ENCODE assay signal across 20 cellular contexts in genomic region chr7:140649566-140650205, GRCh38. TPM values are rescaled to one million over a fixed set of nuclear protein-coding genes. Genes with fewer than 3 reads are reported as not detected.
DNase-seq lines count a peak whose midpoint lies in the region; ATAC-seq, FAIRE-seq and TF ChIP-seq lines count a peak whose summit lies in the region.
"Had no signal": no experiment of that assay in that cellular context is flagged by ENCODE, and none has a peak within 500 bp of the region (broad histone marks: within the 10 kb centered on the region; RNA-seq: fewer than 3 reads in every experiment).

No MANE protein-coding gene starts in this region.

- H3K4me1 Mint-ChIP-seq in activated CD8-positive, alpha-beta T cell treated with anti-CD3 and anti-CD28 coated beads, Interleukin-2, amount 10 ng/mL, durations not matched to agents 7 days and 5 days (ENCODE audit: low read depth): peaks cover 10% of the 10 kb centered on the region
- peaks cover 2% of the 10 kb centered on the region for H3K4me1 Mint-ChIP-seq in activated CD4-positive, alpha-beta memory T cell treated with anti-CD3 and anti-CD28 coated beads for 36 hours (ENCODE audit: low read depth)

- no peak overlapping the region for H3K4ac ChIP-seq in H1 (replicated peaks; ENCODE audit: insufficient read length, low read depth, low read length)

- CTCF ChIA-PET in H1 (lab: Charles Lee; ENCODE audit: partially characterized antibody): interaction anchor here (0.6 to 19.9 kb wide), 9 partner anchors 10 to 303 kb away, joined by 3 to 322 read pairs (median 4); no protein-coding TSS in a partner anchor
- CTCF ChIA-PET in activated CD8-positive, alpha-beta T cell treated with anti-CD3 and anti-CD28 coated beads, Interleukin-2, amount 10 ng/mL, durations not matched to agents 7 days and 5 days (lab: Charles Lee): interaction anchor here (2.5 kb wide), 1 partner anchor 132 kb away, joined by 7 read pairs; no protein-coding TSS in a partner anchor
- CTCF ChIA-PET in activated CD4-positive, alpha-beta memory T cell treated with anti-CD3 and anti-CD28 coated beads for 36 hours (lab: Charles Lee): interaction anchor here (1.2 kb wide), 1 partner anchor 132 kb away, joined by 4 read pairs; no protein-coding TSS in a partner anchor

- no peak for TF ChIP-seq CTCF in H1 (IDR thresholded peaks at IDR 0.05; ENCODE audit: control extremely low read depth in 1 of 3, insufficient read depth in 1 of 3, low read depth in 1 of 3, low read length in 3 of 3)
- no peak for TF ChIP-seq CTCF in ovary (IDR thresholded peaks at IDR 0.05)

- no peaks in the 10 kb centered on the region for H3K9me3 Mint-ChIP-seq in activated CD8-positive, alpha-beta T cell treated with anti-CD3 and anti-CD28 coated beads, Interleukin-2, amount 10 ng/mL, durations not matched to agents 7 days and 5 days (ENCODE audit: insufficient read depth)
- H3K9me3 Mint-ChIP-seq in activated CD4-positive, alpha-beta memory T cell treated with anti-CD3 and anti-CD28 coated beads for 36 hours: no peaks in the 10 kb centered on the region
- H3K9me3 Mint-ChIP-seq: activated CD4-positive, alpha-beta T cell treated with anti-CD3 and anti-CD28 coated beads, Interleukin-2, amount 10 ng/mL, durations not matched to agents 24 days and 14 days; activated naive CD4-positive, alpha-beta T cell treated with anti-CD3 and anti-CD28 coated beads, Interleukin-2, amount 50 U/mL, for 24 hours; naive B cell had no signal

- no peak overlapping the region for H3K56ac ChIP-seq in H1 (replicated peaks; ENCODE audit: insufficient read length, low read depth, low read length)

- POLR2A ChIA-PET in H1 (lab: Charles Lee; ENCODE audit: partially characterized antibody): interaction anchor here (1.1 to 1.4 kb wide), 2 partner anchors 9 to 10 kb away, joined by 3 read pairs; partner anchors contain the start of gene DENND2A
- POLR2A ChIA-PET in activated CD8-positive, alpha-beta T cell treated with anti-CD3 and anti-CD28 coated beads, Interleukin-2, amount 10 ng/mL, durations not matched to agents 7 days and 5 days (lab: Charles Lee): no interaction called here
- POLR2A ChIA-PET in activated CD4-positive, alpha-beta memory T cell treated with anti-CD3 and anti-CD28 coated beads for 36 hours (lab: Charles Lee): no interaction called here

- H3K23ac ChIP-seq in H1 (ENCODE audit: insufficient read length): no peak overlapping the region

- no peak overlapping the region for H4K5ac ChIP-seq in H1 (ENCODE audit: insufficient read length, low read depth, low read length)

- peaks cover 0 to 6% (median 5%) of the 10 kb centered on the region in 4 experiments; a peak in 4 of 7 replicates for H3K4me1 ChIP-seq in H1 (replicated peaks in 1 of 4; ENCODE audit: control insufficient read depth in 3 of 4, insufficient read depth in 4 of 4, low read length in 3 of 4)
- peaks cover 1% of the 10 kb centered on the region for H3K4me1 ChIP-seq in ovary (ENCODE audit: insufficient read depth)

- H2BK5ac ChIP-seq in H1 (ENCODE audit: low read depth, low read length): no peak overlapping the region

- no peak overlapping the region for H3K14ac ChIP-seq in H1 (ENCODE audit: insufficient read length)

- no peak overlapping the region for H4K91ac ChIP-seq in H1 (replicated peaks; ENCODE audit: insufficient read length, low read length)

- H4K20me1 ChIP-seq in H1 (replicated peaks in 1 of 2; ENCODE audit: control insufficient read depth in 1 of 2, insufficient read depth in 2 of 2, low read length in 2 of 2): peaks cover 0 to 3% of the 10 kb centered on the region in 2 experiments

- intact Hi-C loops in ovary (cut with DNase I): loop anchor here in 2 of 4 donors (5.0 to 10.0 kb wide), 2 partner anchors 132 to 175 kb away; partner anchors contain the start of gene MKRN1 (in 1 of the 2)
- intact Hi-C loops in activated CD4-positive, alpha-beta memory T cell treated with anti-CD3 and anti-CD28 coated beads for 36 hours (cut with micrococcal nuclease): loop anchor here (5.0 kb wide), 1 partner anchor 363 kb away; the partner anchor contains the start of gene MRPS33

- H2BK120ac ChIP-seq in H1 (replicated peaks; ENCODE audit: low read depth, low read length): no peak overlapping the region

- no peak overlapping the region; the same call in 1 of the 2 replicates for H2AK5ac ChIP-seq in H1 (ENCODE audit: low read depth, low read length)

- H3K79me1 ChIP-seq in H1 (ENCODE audit: low read depth, low read length): no peaks in the 10 kb centered on the region

- H3K4me3 Mint-ChIP-seq in activated CD8-positive, alpha-beta T cell treated with anti-CD3 and anti-CD28 coated beads, Interleukin-2, amount 10 ng/mL, durations not matched to agents 7 days and 5 days: no peak overlapping the region
- no peak overlapping the region for H3K4me3 Mint-ChIP-seq in activated CD4-positive, alpha-beta memory T cell treated with anti-CD3 and anti-CD28 coated beads for 36 hours
- H3K4me3 Mint-ChIP-seq: activated CD4-positive, alpha-beta T cell treated with anti-CD3 and anti-CD28 coated beads, Interleukin-2, amount 10 ng/mL, durations not matched to agents 24 days and 14 days; activated naive CD4-positive, alpha-beta T cell treated with anti-CD3 and anti-CD28 coated beads, Interleukin-2, amount 50 U/mL, for 24 hours; B cell; naive B cell had no signal

- 0 out of 2 replicates have a peak overlapping the region, but pooled peaks have one; percentile 17 for H2BK12ac ChIP-seq in H1 (ENCODE audit: low read depth, low read length)

- H3K79me2 ChIP-seq in H1 (ENCODE audit: control insufficient read depth in 1 of 2, insufficient read depth in 2 of 2, low read length in 2 of 2): no peaks in the 10 kb centered on the region

- H3K23me2 ChIP-seq in H1 (ENCODE audit: low read depth, low read length): peaks cover 3% of the 10 kb centered on the region; the same call in 1 of the 2 replicates

- H3K27ac Mint-ChIP-seq in activated CD8-positive, alpha-beta T cell treated with anti-CD3 and anti-CD28 coated beads, Interleukin-2, amount 10 ng/mL, durations not matched to agents 7 days and 5 days: no peak overlapping the region
- H3K27ac Mint-ChIP-seq in activated CD4-positive, alpha-beta memory T cell treated with anti-CD3 and anti-CD28 coated beads for 36 hours: no peak overlapping the region
- H3K27ac Mint-ChIP-seq: activated CD4-positive, alpha-beta T cell treated with anti-CD3 and anti-CD28 coated beads, Interleukin-2, amount 10 ng/mL, durations not matched to agents 24 days and 14 days; activated naive CD4-positive, alpha-beta T cell treated with anti-CD3 and anti-CD28 coated beads, Interleukin-2, amount 50 U/mL, for 24 hours; B cell had no signal

- no peaks in the 10 kb centered on the region for H3K36me3 Mint-ChIP-seq in activated CD8-positive, alpha-beta T cell treated with anti-CD3 and anti-CD28 coated beads, Interleukin-2, amount 10 ng/mL, durations not matched to agents 7 days and 5 days (ENCODE audit: low read depth)
- no peaks in the 10 kb centered on the region for H3K36me3 Mint-ChIP-seq in activated CD4-positive, alpha-beta memory T cell treated with anti-CD3 and anti-CD28 coated beads for 36 hours
- H3K36me3 Mint-ChIP-seq: activated naive CD4-positive, alpha-beta T cell treated with anti-CD3 and anti-CD28 coated beads, Interleukin-2, amount 50 U/mL, for 24 hours; naive B cell had no signal

- H3K9ac ChIP-seq in H1 (replicated peaks in 1 of 4; ENCODE audit: extremely low read depth in 1 of 4, low read depth in 3 of 4, low read length in 3 of 4): no peak overlapping the region

- no peak overlapping the region for H3K4me3 ChIP-seq in H1 (ENCODE audit: extremely low read depth in 1 of 4, insufficient read depth in 2 of 4, low read depth in 3 of 4, low read length in 4 of 4)
- H3K4me3 ChIP-seq in ovary: no peak overlapping the region
- H3K4me3 ChIP-seq: breast epithelium, left lung had no signal

- H2BK20ac ChIP-seq in H1 (ENCODE audit: low read length): no peak overlapping the region

- TF ChIP-seq EP300 in H1 (IDR thresholded peaks at IDR 0.05; ENCODE audit: borderline replicate concordance in 1 of 2, low read depth in 2 of 2, low read length in 2 of 2) (no peak), ovary (IDR thresholded peaks at IDR 0.05) (no peak)

- H3K27me3 ChIP-seq in H1 (replicated peaks in 1 of 4; ENCODE audit: control insufficient read depth in 3 of 4, extremely low read depth in 1 of 4, insufficient read depth in 3 of 4, low read length in 3 of 4) (no peaks in the 10 kb centered on the region; a peak in 1 of 7 replicates), ovary (no peaks in the 10 kb centered on the region)
- H3K27me3 ChIP-seq: breast epithelium had no signal

- H3K27me3 Mint-ChIP-seq in activated CD8-positive, alpha-beta T cell treated with anti-CD3 and anti-CD28 coated beads, Interleukin-2, amount 10 ng/mL, durations not matched to agents 7 days and 5 days (ENCODE audit: low read depth): peaks cover 2% of the 10 kb centered on the region
- peaks cover 4% of the 10 kb centered on the region for H3K27me3 Mint-ChIP-seq in activated CD4-positive, alpha-beta memory T cell treated with anti-CD3 and anti-CD28 coated beads for 36 hours
- H3K27me3 Mint-ChIP-seq: activated naive CD4-positive, alpha-beta T cell treated with anti-CD3 and anti-CD28 coated beads, Interleukin-2, amount 50 U/mL, for 24 hours had no signal

- no peak for FAIRE-seq in H1 (lab: Jason Lieb, UNC)
- FAIRE-seq: HTR-8/SVneo had no signal

- ATAC-seq in activated CD8-positive, alpha-beta T cell treated with anti-CD3 and anti-CD28 coated beads, Interleukin-2, amount 10 ng/mL, durations not matched to agents 7 days and 5 days: no peak
- no peak for ATAC-seq in GM21390 (IDR thresholded peaks at IDR 0.05; ENCODE audit: unreplicated experiment)
- ATAC-seq: left lung had no signal

- TF ChIP-seq RAD21 in H1 (IDR thresholded peaks at IDR 0.05 in 1 of 2, conservative IDR thresholded peaks at IDR 0.05 in 1 of 2; ENCODE audit: low read depth in 2 of 2, low read length in 2 of 2): no peak

- H3K18ac ChIP-seq in H1 (ENCODE audit: extremely low read depth, low read length): no peak overlapping the region

- DNase-seq in HCEC 1CT (peak; percentile 36), RPMI7951 (ENCODE audit: low read depth) (peak; percentile 68), H1 (ENCODE audit: low read depth in 1 of 2, low spot score in 2 of 2) (no peak), ovary (peak in 3 of 5 donors; percentile 1 to 23 (median 5)), SHP77 treated with DMSO at 0.1 percent for 48 hours (lab: John Stamatoyannopoulos, UW) (no peak)
- DNase-seq in activated CD8-positive, alpha-beta T cell treated with anti-CD3 and anti-CD28 coated beads, Interleukin-2, amount 10 ng/mL, durations not matched to agents 7 days and 5 days: no peak
- no peak for DNase-seq in activated CD4-positive, alpha-beta memory T cell treated with anti-CD3 and anti-CD28 coated beads for 36 hours
- DNase-seq: activated CD4-positive, alpha-beta T cell treated with anti-CD3 and anti-CD28 coated beads, Interleukin-2, amount 10 ng/mL, durations not matched to agents 24 days and 14 days; activated T-cell treated with anti-CD3 and anti-CD28 coated beads for 4 hours; DMS53; effector memory CD4-positive, alpha-beta T cell; left lung; naive B cell; NCI-H2107; SHP77 had no signal

- no peak for TF ChIP-seq POLR2A in H1 (IDR thresholded peaks at IDR 0.05; ENCODE audit: control extremely low read depth in 1 of 2, low read depth in 2 of 2, low read length in 2 of 2)
- no peak for TF ChIP-seq POLR2A in ovary (IDR thresholded peaks at IDR 0.05)

- no peak overlapping the region for H2BK15ac ChIP-seq in H1 (ENCODE audit: low read length)

- no peaks in the 10 kb centered on the region for H3K36me3 ChIP-seq in H1 (ENCODE audit: control insufficient read depth in 2 of 4, insufficient read depth in 4 of 4, low read length in 3 of 4)
- H3K36me3 ChIP-seq in ovary: no peaks in the 10 kb centered on the region
- H3K36me3 ChIP-seq: breast epithelium, left lung had no signal

- no peak overlapping the region for H3K4me2 ChIP-seq in H1 (ENCODE audit: insufficient read depth in 1 of 2, low read depth in 2 of 2, low read length in 2 of 2)

- no peaks in the 10 kb centered on the region for H3K9me3 ChIP-seq in H1 (ENCODE audit: insufficient read depth in 2 of 2, low read depth in 1 of 2, low read length in 1 of 2)
- no peaks in the 10 kb centered on the region for H3K9me3 ChIP-seq in ovary
- H3K9me3 ChIP-seq: breast epithelium, left lung had no signal

- no peak overlapping the region for H4K8ac ChIP-seq in H1 (ENCODE audit: extremely low read depth, insufficient read depth, low read length)

- 94% methylated on average over 6 of the region's 6 CpGs; no CpG with 5 or more reads in 1 of the 2 experiments for WGBS in H1 (ENCODE audit: extremely low coverage in 1 of 2, insufficient coverage in 1 of 2, insufficient read length in 1 of 2, insufficient replicate concordance in 2 of 2, low coverage in 1 of 2, low lambda C conversion rate in 2 of 2, missing lambda C conversion rate in 1 of 2), 2 experiments
- WGBS in ovary, 3 donors: 76 to 85% (median 79%) methylated on average over 6 of the region's 6 CpGs

- H3K27ac ChIP-seq in H1 (ENCODE audit: low read depth, low read length): no peak overlapping the region
- H3K27ac ChIP-seq in ovary: no peak overlapping the region
- H3K27ac ChIP-seq: breast epithelium, left lung had no signal

- H2AFZ ChIP-seq in H1 (ENCODE audit: low read length): no peak overlapping the region

RNA-seq across cellular contexts. Expression of gene DENND2A, which starts 9.1 kb away (rescaled TPM):
- 26.9 and 29.6 TPM in 2 replicates for total RNA-seq in RPMI7951 (2014; rRNA removed; shearing (Covaris generic))
- total RNA-seq in H1 (2021; fragmentation: NEBNext Ultra II Directional; extraction: Animal tissue kit (Norgen Biotek cat#: 25700)): 11.4 and 13.0 TPM in 2 replicates
- polyA plus RNA-seq in H1 (2011; rRNA removed): 5.0 and 6.0 TPM in 2 replicates
- polyA plus RNA-seq in H1 (2011; cell fraction: cytosol; rRNA removed): 5.6 TPM
- polyA plus RNA-seq in H1 (2011; cell fraction: nucleus; rRNA removed): 8.0 TPM
- 7.1 to 8.8 TPM (median 8.0 TPM) in 4 replicates for polyA plus RNA-seq in H1 (2012, experiment 1 of 2)
- polyA plus RNA-seq in H1 (2012, experiment 2 of 2): 5.8 TPM
- 6.1 TPM for polyA plus RNA-seq in H1 (2013, experiment 1 of 2)
- 6.6 TPM for polyA plus RNA-seq in H1 (2013, experiment 2 of 2)
- polyA minus RNA-seq in H1 (2011; rRNA and poly(A)+ RNA removed): 8.0 and 12.4 TPM in 2 replicates
- 4.6 TPM for polyA minus RNA-seq in H1 (2011; cell fraction: cytosol; rRNA and poly(A)+ RNA removed)
- 6.4 TPM for polyA minus RNA-seq in H1 (2011; cell fraction: nucleus; rRNA and poly(A)+ RNA removed)
- 10 to 100 TPM in 6 of 7 donors, 1 to 10 TPM in 1; 9.8 to 61.8 (median 36.1) TPM for total RNA-seq in ovary
- polyA plus RNA-seq in ovary: 10 to 100 TPM; 20.5 to 55.1 TPM
- total RNA-seq in activated CD8-positive, alpha-beta T cell treated with anti-CD3 and anti-CD28 coated beads, Interleukin-2, amount 10 ng/mL, durations not matched to agents 7 days and 5 days: not detected
- total RNA-seq in activated CD4-positive, alpha-beta memory T cell treated with anti-CD3 and anti-CD28 coated beads for 36 hours: not detected
- total RNA-seq: activated CD4-positive, alpha-beta T cell treated with anti-CD3 and anti-CD28 coated beads, Interleukin-2, amount 10 ng/mL, durations not matched to agents 24 days and 14 days; B cell had no signal

RNA-seq across cellular contexts. Expression of gene ADCK2, which starts 23.1 kb away (rescaled TPM):
- total RNA-seq in RPMI7951 (2014; rRNA removed; shearing (Covaris generic)): 16.2 and 16.8 TPM in 2 replicates
- 10.3 and 11.7 TPM in 2 replicates for total RNA-seq in H1 (2021; fragmentation: NEBNext Ultra II Directional; extraction: Animal tissue kit (Norgen Biotek cat#: 25700))
- polyA plus RNA-seq in H1 (2011; rRNA removed): 6.9 and 9.8 TPM in 2 replicates
- 8.6 TPM for polyA plus RNA-seq in H1 (2011; cell fraction: cytosol; rRNA removed)
- 9.1 TPM for polyA plus RNA-seq in H1 (2011; cell fraction: nucleus; rRNA removed)
- 7.5 to 12.1 TPM (median 10.2 TPM) in 4 replicates for polyA plus RNA-seq in H1 (2012, experiment 1 of 2)
- 14.6 TPM for polyA plus RNA-seq in H1 (2012, experiment 2 of 2)
- 6.7 TPM for polyA plus RNA-seq in H1 (2013, experiment 1 of 2)
- polyA plus RNA-seq in H1 (2013, experiment 2 of 2): 6.8 TPM
- 8.7 and 8.9 TPM in 2 replicates for polyA minus RNA-seq in H1 (2011; rRNA and poly(A)+ RNA removed)
- polyA minus RNA-seq in H1 (2011; cell fraction: cytosol; rRNA and poly(A)+ RNA removed): 4.6 TPM
- 4.7 TPM for polyA minus RNA-seq in H1 (2011; cell fraction: nucleus; rRNA and poly(A)+ RNA removed)
- 10 to 100 TPM; 12.0 to 22.5 (median 19.1) TPM for total RNA-seq in ovary
- 10 to 100 TPM; 13.0 to 20.4 TPM for polyA plus RNA-seq in ovary
- 10 to 100 TPM; 20.6 to 20.8 TPM for total RNA-seq in activated CD8-positive, alpha-beta T cell treated with anti-CD3 and anti-CD28 coated beads, Interleukin-2, amount 10 ng/mL, durations not matched to agents 7 days and 5 days
- 10 to 100 TPM; 24.2 to 24.4 TPM for total RNA-seq in activated CD4-positive, alpha-beta memory T cell treated with anti-CD3 and anti-CD28 coated beads for 36 hours

RNA-seq across cellular contexts. Expression of gene NDUFB2, which starts 46.8 kb away (rescaled TPM):
- total RNA-seq in RPMI7951 (2014; rRNA removed; shearing (Covaris generic)): 333 and 473 TPM in 2 replicates
- 168 and 170 TPM in 2 replicates for total RNA-seq in H1 (2021; fragmentation: NEBNext Ultra II Directional; extraction: Animal tissue kit (Norgen Biotek cat#: 25700))
- polyA plus RNA-seq in H1 (2011; rRNA removed) (881 and 997 TPM in 2 replicates), ovary (100 to 1,000 TPM; 153 TPM)
- 532 TPM for polyA plus RNA-seq in H1 (2011; cell fraction: cytosol; rRNA removed)
- 232 TPM for polyA plus RNA-seq in H1 (2011; cell fraction: nucleus; rRNA removed)
- polyA plus RNA-seq in H1 (2012, experiment 1 of 2): 258 to 279 TPM (median 266 TPM) in 4 replicates
- 637 TPM for polyA plus RNA-seq in H1 (2012, experiment 2 of 2)
- polyA plus RNA-seq in H1 (2013, experiment 1 of 2): 290 TPM
- 324 TPM for polyA plus RNA-seq in H1 (2013, experiment 2 of 2)
- 45.0 and 47.6 TPM in 2 replicates for polyA minus RNA-seq in H1 (2011; rRNA and poly(A)+ RNA removed)
- polyA minus RNA-seq in H1 (2011; cell fraction: cytosol; rRNA and poly(A)+ RNA removed): 37.9 TPM
- 43.9 TPM for polyA minus RNA-seq in H1 (2011; cell fraction: nucleus; rRNA and poly(A)+ RNA removed)
- total RNA-seq in ovary: 100 to 1,000 TPM in 6 of 7 donors, 10 to 100 TPM in 1; 79.6 to 172 (median 116) TPM
- 100 to 1,000 TPM; 213 to 221 TPM for total RNA-seq in activated CD8-positive, alpha-beta T cell treated with anti-CD3 and anti-CD28 coated beads, Interleukin-2, amount 10 ng/mL, durations not matched to agents 7 days and 5 days
- total RNA-seq in activated CD4-positive, alpha-beta memory T cell treated with anti-CD3 and anti-CD28 coated beads for 36 hours: 100 to 1,000 TPM; 171 to 183 TPM

Comparison
In these comparisons a context has a peak if more than half of its experiments do, and no peak if none do; other contexts are left out.
1. DNase-seq: peak in HCEC 1CT (single experiment), RPMI7951 (single experiment) and ovary (3 of 5); none in H1 (0 of 2), SHP77 treated with DMSO at 0.1 percent for 48 hours (single experiment), activated CD8-positive, alpha-beta T cell treated with anti-CD3 and anti-CD28 coated beads, Interleukin-2, amount 10 ng/mL, durations not matched to agents 7 days and 5 days (single experiment) and activated CD4-positive, alpha-beta memory T cell treated with anti-CD3 and anti-CD28 coated beads for 36 hours (single experiment).
2. RNA of gene DENND2A, which starts 9.1 kb away (total RNA-seq): 9.8 to 61.8 TPM in ovary, 26.9 to 29.6 TPM in RPMI7951 and 11.4 to 13.0 TPM in H1; not detected in activated CD8-positive, alpha-beta T cell treated with anti-CD3 and anti-CD28 coated beads, Interleukin-2, amount 10 ng/mL, durations not matched to agents 7 days and 5 days and not detected in activated CD4-positive, alpha-beta memory T cell treated with anti-CD3 and anti-CD28 coated beads for 36 hours; every median in the first group is over 10 times any median in the second.